In genomic region chr10:96830511-96831199, GRCh38 we compare ENCODE assay signal across 8 cellular contexts. TPM values are rescaled to one million over a fixed set of nuclear protein-coding genes. Genes with fewer than 3 reads are reported as not detected.
DNase-seq lines count a peak whose midpoint lies in the region; ATAC-seq and TF ChIP-seq lines count a peak whose summit lies in the region.

No MANE protein-coding gene starts in this region.

- peak overlapping the region; percentile 89 for H3K4me3 Mint-ChIP-seq in activated CD8-positive, alpha-beta T cell treated with anti-CD3 and anti-CD28 coated beads, Interleukin-2, amount 10 ng/mL, durations not matched to agents 7 days and 5 days
- peak overlapping the region; percentile 98 for H3K4me3 Mint-ChIP-seq in natural killer cell

- H3K9me3 ChIP-seq in endocrine pancreas (ENCODE audit: control insufficient read depth, low read length) = no peaks in the 10 kb centered on the region

- intact Hi-C loops in natural killer cell (cut with micrococcal nuclease) = loop anchor here (1.0 to 5.0 kb wide), 4 partner anchors 65 to 462 kb away; partner anchors contain the start of genes ARHGAP19 and PIK3AP1

- CTCF ChIA-PET in activated CD8-positive, alpha-beta T cell treated with anti-CD3 and anti-CD28 coated beads, Interleukin-2, amount 10 ng/mL, durations not matched to agents 7 days and 5 days (lab: Charles Lee) = interaction anchor here (0.9 to 6.6 kb wide), 6 partner anchors 10 to 198 kb away, joined by 3 to 58 read pairs (median 4); no protein-coding TSS in a partner anchor

- H3K27me3 Mint-ChIP-seq in activated CD8-positive, alpha-beta T cell treated with anti-CD3 and anti-CD28 coated beads, Interleukin-2, amount 10 ng/mL, durations not matched to agents 7 days and 5 days (ENCODE audit: low read depth) = no peaks in the 10 kb centered on the region
- H3K27me3 Mint-ChIP-seq in natural killer cell (ENCODE audit: low read depth in 2 of 2) = no peaks in the 10 kb centered on the region

- no peak overlapping the region for H3K9ac ChIP-seq in endocrine pancreas (ENCODE audit: control insufficient read depth, insufficient read depth, low read length)

- peaks cover 13% of the 10 kb centered on the region for H3K4me1 ChIP-seq in endocrine pancreas (ENCODE audit: control insufficient read depth, insufficient read depth, low read length)

- TF ChIP-seq CTCF in GM20000 (IDR thresholded peaks at IDR 0.05; ENCODE audit: extremely low read depth, missing control alignments) (peak; percentile 55), natural killer cell (IDR thresholded peaks at IDR 0.05) (peak; percentile 88)

- H3K27ac Mint-ChIP-seq in activated CD8-positive, alpha-beta T cell treated with anti-CD3 and anti-CD28 coated beads, Interleukin-2, amount 10 ng/mL, durations not matched to agents 7 days and 5 days = peak overlapping the region; percentile 80
- H3K27ac Mint-ChIP-seq in natural killer cell = peak overlapping the region; percentile 99

- POLR2A ChIA-PET in activated CD8-positive, alpha-beta T cell treated with anti-CD3 and anti-CD28 coated beads, Interleukin-2, amount 10 ng/mL, durations not matched to agents 7 days and 5 days (lab: Charles Lee) = no interaction called here

- H3K36me3 Mint-ChIP-seq in activated CD8-positive, alpha-beta T cell treated with anti-CD3 and anti-CD28 coated beads, Interleukin-2, amount 10 ng/mL, durations not matched to agents 7 days and 5 days (ENCODE audit: low read depth) = peaks cover 3% of the 10 kb centered on the region
- no peaks in the 10 kb centered on the region for H3K36me3 Mint-ChIP-seq in natural killer cell

- DNase-seq in AG20443 (ENCODE audit: low spot score) (peak; percentile 50), GM20000 (ENCODE audit: low spot score) (peak; percentile 73), NCI-H510A (lab: John Stamatoyannopoulos, UW) (peak; percentile 17), natural killer cell (peak; percentile 66)
- DNase-seq in activated CD8-positive, alpha-beta T cell treated with anti-CD3 and anti-CD28 coated beads, Interleukin-2, amount 10 ng/mL, durations not matched to agents 7 days and 5 days = peak; percentile 90
- peak; percentile 40 to 84 (median 68) for DNase-seq in stimulated activated naive CD4-positive, alpha-beta T cell (lab: John Stamatoyannopoulos, UW)

- no peaks in the 10 kb centered on the region for H3K36me3 ChIP-seq in endocrine pancreas (ENCODE audit: control insufficient read depth, insufficient read depth, low read length)

- no peaks in the 10 kb centered on the region for H3K9me3 Mint-ChIP-seq in activated CD8-positive, alpha-beta T cell treated with anti-CD3 and anti-CD28 coated beads, Interleukin-2, amount 10 ng/mL, durations not matched to agents 7 days and 5 days (ENCODE audit: insufficient read depth)
- no peaks in the 10 kb centered on the region for H3K9me3 Mint-ChIP-seq in natural killer cell

- H3K27me3 ChIP-seq in endocrine pancreas (ENCODE audit: control insufficient read depth, insufficient read depth, low read length) = no peaks in the 10 kb centered on the region

- peaks cover 41% of the 10 kb centered on the region for H3K4me1 Mint-ChIP-seq in activated CD8-positive, alpha-beta T cell treated with anti-CD3 and anti-CD28 coated beads, Interleukin-2, amount 10 ng/mL, durations not matched to agents 7 days and 5 days (ENCODE audit: low read depth)
- H3K4me1 Mint-ChIP-seq in natural killer cell = peaks cover 34% of the 10 kb centered on the region in 2 donors

- H3K4me3 ChIP-seq in endocrine pancreas (ENCODE audit: control insufficient read depth, insufficient read depth, low read length) = peak overlapping the region; percentile 55

- ATAC-seq in activated CD8-positive, alpha-beta T cell treated with anti-CD3 and anti-CD28 coated beads, Interleukin-2, amount 10 ng/mL, durations not matched to agents 7 days and 5 days = no peak
- no peak for ATAC-seq in natural killer cell
- ATAC-seq in GM18858 (IDR thresholded peaks at IDR 0.05; ENCODE audit: unreplicated experiment) = no peak

RNA-seq across cellular contexts. Expression of gene LCOR, which starts 1.4 kb away (rescaled TPM):
- 10 to 100 TPM; 36.6 to 37.4 TPM for total RNA-seq in activated CD8-positive, alpha-beta T cell treated with anti-CD3 and anti-CD28 coated beads, Interleukin-2, amount 10 ng/mL, durations not matched to agents 7 days and 5 days
- 10 to 100 TPM; 68.5 to 92.4 (median 87.7) TPM for total RNA-seq in natural killer cell

Comparison
In these comparisons a context has a peak if more than half of its experiments do, and no peak if none do; other contexts are left out.
1. DNase-seq: peak in every context shown above with its lines; median percentile 90 in activated CD8-positive, alpha-beta T cell treated with anti-CD3 and anti-CD28 coated beads, Interleukin-2, amount 10 ng/mL, durations not matched to agents 7 days and 5 days; 73 in GM20000; 68 in stimulated activated naive CD4-positive, alpha-beta T cell; 66 in natural killer cell; 50 in AG20443; 17 in NCI-H510A.